In genomic region chr15:67196672-67197363, GRCh38 we compare ENCODE assay signal across 11 cellular contexts. TPM values are rescaled to one million over a fixed set of nuclear protein-coding genes. Genes with fewer than 3 reads are reported as not detected.
A peak's percentile ranks its signal among the peaks of the same experiment; 100 is the strongest.
DNase-seq lines count a peak whose midpoint lies in the region.
"Had no signal": no experiment of that assay in that cellular context is flagged by ENCODE, and none has a peak within 500 bp of the region (broad histone marks: within the 10 kb centered on the region; RNA-seq: fewer than 3 reads in every experiment).

No MANE protein-coding gene starts in this region.

- H3K4me3 ChIP-seq in adipocyte (ENCODE audit: low read length) (no peak overlapping the region), urinary bladder (ENCODE audit: low read depth, low read length) (no peak overlapping the region), Karpas-422 (ENCODE audit: low read length) (no peak overlapping the region)
- H3K4me3 ChIP-seq: upper lobe of left lung had no signal

- H3K27ac Mint-ChIP-seq in activated naive CD4-positive, alpha-beta T cell treated with anti-CD3 and anti-CD28 coated beads, Interleukin-2, amount 10 ng/mL, durations not matched to agents 7 days and 5 days, result peak overlapping the region; percentile 69

- H3K4me3 Mint-ChIP-seq in activated naive CD4-positive, alpha-beta T cell treated with anti-CD3 and anti-CD28 coated beads, Interleukin-2, amount 10 ng/mL, durations not matched to agents 7 days and 5 days, result no peak overlapping the region

- no peak overlapping the region for H2AFZ ChIP-seq in Karpas-422 (ENCODE audit: low read length)

- DNase-seq in activated naive CD4-positive, alpha-beta T cell treated with anti-CD3 and anti-CD28 coated beads, Interleukin-2, amount 10 ng/mL, durations not matched to agents 7 days and 5 days, result no peak
- DNase-seq in activated naive CD4-positive, alpha-beta T cell treated with Interleukin-2 at 50 U/mL for 16 hours, result no peak
- DNase-seq in adipocyte (ENCODE audit: low read depth) (no peak), iris pigment epithelial cell (ENCODE audit: low read depth) (peak; percentile 85), substantia nigra (lab: John Stamatoyannopoulos, UW) (no peak), Karpas-422 (no peak), DMS153 (lab: John Stamatoyannopoulos, UW) (no peak)
- DNase-seq: effector memory CD4-positive, alpha-beta T cell; upper lobe of left lung had no signal

- H3K27me3 Mint-ChIP-seq in activated naive CD4-positive, alpha-beta T cell treated with anti-CD3 and anti-CD28 coated beads, Interleukin-2, amount 10 ng/mL, durations not matched to agents 7 days and 5 days, result no peaks in the 10 kb centered on the region

- peaks cover 19% of the 10 kb centered on the region for H3K4me1 Mint-ChIP-seq in activated naive CD4-positive, alpha-beta T cell treated with anti-CD3 and anti-CD28 coated beads, Interleukin-2, amount 10 ng/mL, durations not matched to agents 7 days and 5 days

- H3K27ac ChIP-seq in urinary bladder (ENCODE audit: low read depth) (peak overlapping the region; percentile 49), substantia nigra (ENCODE audit: low read depth, low read length, poor library complexity, severe bottlenecking) (no peak overlapping the region), Karpas-422 (ENCODE audit: low read length) (no peak overlapping the region)
- H3K27ac ChIP-seq: HL-60, upper lobe of left lung had no signal

- peaks cover 67% of the 10 kb centered on the region for H3K36me3 Mint-ChIP-seq in activated naive CD4-positive, alpha-beta T cell treated with anti-CD3 and anti-CD28 coated beads, Interleukin-2, amount 10 ng/mL, durations not matched to agents 7 days and 5 days

- CTCF ChIA-PET in activated naive CD4-positive, alpha-beta T cell treated with anti-CD3 and anti-CD28 coated beads, Interleukin-2, amount 10 ng/mL, durations not matched to agents 7 days and 5 days (lab: Charles Lee), result no interaction called here

- H4K20me1 ChIP-seq in Karpas-422 (ENCODE audit: insufficient read depth, low read depth, low read length), result no peaks in the 10 kb centered on the region

- H3K4me1 ChIP-seq in adipocyte (ENCODE audit: control insufficient read depth, insufficient read depth, low read length), result peaks cover 58% of the 10 kb centered on the region
- H3K4me1 ChIP-seq in urinary bladder (ENCODE audit: insufficient read depth), result no peaks in the 10 kb centered on the region
- H3K4me1 ChIP-seq in Karpas-422 (ENCODE audit: low read length), result peaks cover 13% of the 10 kb centered on the region

- H3K9ac ChIP-seq in adipocyte (ENCODE audit: low read length) (peak overlapping the region; percentile 8), Karpas-422 (ENCODE audit: low read length) (no peak overlapping the region)

- no peaks in the 10 kb centered on the region for H3K9me3 Mint-ChIP-seq in activated naive CD4-positive, alpha-beta T cell treated with anti-CD3 and anti-CD28 coated beads, Interleukin-2, amount 10 ng/mL, durations not matched to agents 7 days and 5 days

- no peaks in the 10 kb centered on the region for H3K9me3 ChIP-seq in adipocyte (ENCODE audit: control insufficient read depth, low read length)
- no peaks in the 10 kb centered on the region for H3K9me3 ChIP-seq in Karpas-422 (ENCODE audit: low read length)
- H3K9me3 ChIP-seq: upper lobe of left lung had no signal

- H3K36me3 ChIP-seq in adipocyte (ENCODE audit: control insufficient read depth, insufficient read depth, low read length, severe bottlenecking), result peaks cover 14% of the 10 kb centered on the region
- H3K36me3 ChIP-seq in urinary bladder (ENCODE audit: insufficient read depth), result no peaks in the 10 kb centered on the region
- no peaks in the 10 kb centered on the region; the same call in 1 of the 2 replicates for H3K36me3 ChIP-seq in Karpas-422 (ENCODE audit: insufficient read depth, low read length)

- WGBS in urinary bladder, result 55% methylated on average over 8 of the region's 8 CpGs

- no peak overlapping the region for H3K4me2 ChIP-seq in Karpas-422 (ENCODE audit: low read depth, low read length, poor library complexity, severe bottlenecking)

- no peaks in the 10 kb centered on the region for H3K79me2 ChIP-seq in Karpas-422 (ENCODE audit: low read length)

- H3K27me3 ChIP-seq in adipocyte (replicated peaks; ENCODE audit: control insufficient read depth, insufficient read depth, low read length) (no peaks in the 10 kb centered on the region), Karpas-422 (ENCODE audit: low read length) (no peaks in the 10 kb centered on the region)
- H3K27me3 ChIP-seq: upper lobe of left lung had no signal

- no peaks in the 10 kb centered on the region for H3K9me2 ChIP-seq in Karpas-422 (replicated peaks; ENCODE audit: insufficient read depth, low read length)

RNA-seq across cellular contexts. Expression of gene AAGAB, which starts 57.6 kb away (rescaled TPM):
- total RNA-seq in urinary bladder, result 27.3 TPM
- polyA plus RNA-seq in urinary bladder, result 21.5 TPM
- 30.6 and 46.3 TPM in 2 replicates for total RNA-seq in Karpas-422 (2014; rRNA removed; shearing (Covaris generic); ENCODE audit: low replicate concordance)

RNA-seq across cellular contexts. Expression of gene IQCH, which starts 57.8 kb away (rescaled TPM):
- total RNA-seq in urinary bladder, result 4.8 TPM
- polyA plus RNA-seq in urinary bladder, result 0.22 TPM
- total RNA-seq in Karpas-422 (2014; rRNA removed; shearing (Covaris generic); ENCODE audit: low replicate concordance), result 2.4 and 4.0 TPM in 2 replicates
